ENCODE assay signal across 12 cellular contexts in genomic region chr2:182949572-182950189, GRCh38.
DNase-seq lines count a peak whose midpoint lies in the region; ATAC-seq, FAIRE-seq and TF ChIP-seq lines count a peak whose summit lies in the region.
"Had no signal": no experiment of that assay in that cellular context is flagged by ENCODE, and none has a peak within 500 bp of the region (broad histone marks: within the 10 kb centered on the region; RNA-seq: fewer than 3 reads in every experiment).

No MANE protein-coding gene starts in this region.

- no peak for FAIRE-seq in HepG2 (lab: Jason Lieb, UNC)

- 95% methylated on average over 5 of the region's 5 CpGs for WGBS in HepG2 (ENCODE audit: low lambda C conversion rate)

- TF ChIP-seq EP300 in HepG2 (IDR thresholded peaks at IDR 0.05; ENCODE audit: low read depth in 2 of 2, low read length in 2 of 2) (no peak), HepG2 (CRISPR knock-in tag; IDR thresholded peaks at IDR 0.05; ENCODE audit: borderline replicate concordance) (no peak)

- H3K4me1 Mint-ChIP-seq in brain: peaks cover 14% of the 10 kb centered on the region
- no peaks in the 10 kb centered on the region for H3K4me1 Mint-ChIP-seq in CD14-positive monocyte

- H2AFZ ChIP-seq in HepG2 (ENCODE audit: low read length): no peak overlapping the region

- TF ChIP-seq POLR2A in HepG2 (IDR thresholded peaks at IDR 0.05; ENCODE audit: insufficient read depth in 1 of 2, low read depth in 2 of 2, low read length in 2 of 2): no peak

- intact Hi-C loops in HepG2 (cut with micrococcal nuclease; ENCODE audit: unreplicated experiment): no loop called here
- intact Hi-C loops in CD14-positive monocyte (cut with micrococcal nuclease): no loop called here

- H3K9me3 Mint-ChIP-seq in brain (no peaks in the 10 kb centered on the region), CD14-positive monocyte (no peaks in the 10 kb centered on the region)

- H3K4me3 ChIP-seq in MG63: no peak overlapping the region
- H3K4me3 ChIP-seq in HepG2 (replicated peaks in 1 of 3; ENCODE audit: insufficient read depth in 1 of 3, low read depth in 2 of 3, low read length in 3 of 3): no peak overlapping the region
- H3K4me3 ChIP-seq: dorsolateral prefrontal cortex had no signal

- no peaks in the 10 kb centered on the region for H3K27me3 Mint-ChIP-seq in brain
- no peaks in the 10 kb centered on the region for H3K27me3 Mint-ChIP-seq in CD14-positive monocyte (ENCODE audit: low read depth in 3 of 3)

- H3K36me3 ChIP-seq in MG63: peaks cover 33% of the 10 kb centered on the region
- H3K36me3 ChIP-seq in HepG2 (replicated peaks in 1 of 2; ENCODE audit: control insufficient read depth in 1 of 2, insufficient read depth in 2 of 2, low read length in 2 of 2): peaks cover 13 to 59% of the 10 kb centered on the region in 2 experiments

- no peaks in the 10 kb centered on the region for H3K9me3 ChIP-seq in MG63
- H3K9me3 ChIP-seq in HepG2 (ENCODE audit: low read length): no peaks in the 10 kb centered on the region

- no peaks in the 10 kb centered on the region for H4K20me1 ChIP-seq in HepG2 (ENCODE audit: insufficient read depth, low read length)

- peaks cover 63% of the 10 kb centered on the region for H3K36me3 Mint-ChIP-seq in brain
- no peaks in the 10 kb centered on the region for H3K36me3 Mint-ChIP-seq in CD14-positive monocyte

- no peak for TF ChIP-seq RAD21 in HepG2 (CRISPR knock-in tag; IDR thresholded peaks at IDR 0.05)

- peaks cover under 1% of the 10 kb centered on the region; the same call in 1 of the 2 replicates for H3K4me1 ChIP-seq in HepG2 (ENCODE audit: insufficient read depth, low read length)

- ATAC-seq in GM18498 (IDR thresholded peaks at IDR 0.05; ENCODE audit: unreplicated experiment) (peak; percentile 25), HepG2 (peak; percentile 63), HG02981 (IDR thresholded peaks at IDR 0.05; ENCODE audit: unreplicated experiment) (no peak)
- ATAC-seq: SK-N-SH treated with all-trans-retinoic acid at 6 μM for 48 hours had no signal

- BruUV-seq in HepG2 (replicated peaks; lab: Mats Ljungman, UMichigan): no TSS peak

- CTCF ChIA-PET in HepG2 (lab: Yijun Ruan, JAX; ENCODE audit: low intra/inter-chr PET ratio, low total read pairs): no interaction called here

- no peak overlapping the region for H3K4me2 ChIP-seq in HepG2 (ENCODE audit: low read depth, low read length)

- H3K9ac ChIP-seq in HepG2 (ENCODE audit: insufficient read depth, low read depth, low read length): no peak overlapping the region

- H3K79me2 ChIP-seq in HepG2 (ENCODE audit: insufficient read depth, low read length): no peaks in the 10 kb centered on the region

- TF ChIP-seq CTCF in brain (conservative IDR thresholded peaks at IDR 0.05) (no peak), HepG2 (CRISPR knock-in tag; IDR thresholded peaks at IDR 0.05) (no peak), CD14-positive monocyte (IDR thresholded peaks at IDR 0.05) (no peak)

- in situ Hi-C loops in HepG2 (cut with HindIII; ENCODE audit: extremely low pct_ligation_motif_present, low pct_unique_long_range_greater_than_20kb): no loop called here

- H3K4me3 Mint-ChIP-seq in brain: no peak overlapping the region
- no peak overlapping the region for H3K4me3 Mint-ChIP-seq in CD14-positive monocyte

- POLR2A ChIA-PET in HepG2 (lab: Yijun Ruan, JAX): no interaction called here

- no peaks in the 10 kb centered on the region for H3K27me3 ChIP-seq in MG63
- H3K27me3 ChIP-seq in HepG2 (ENCODE audit: control insufficient read depth in 1 of 2, insufficient read depth in 2 of 2, low read length in 2 of 2): no peaks in the 10 kb centered on the region
- H3K27me3 ChIP-seq: dorsolateral prefrontal cortex had no signal

- H3K27ac ChIP-seq in HepG2 (ENCODE audit: extremely low read length, insufficient read depth, low read length): no peak overlapping the region

- DNase-seq in MG63: peak; percentile 44
- no peak for DNase-seq in HepG2 (ENCODE audit: low spot score)
- no peak for DNase-seq in pons (ENCODE audit: low spot score)
- no peak for DNase-seq in CD14-positive monocyte (ENCODE audit: low spot score)
- DNase-seq in NCI-H146 (lab: John Stamatoyannopoulos, UW): no peak
- DNase-seq: activated T-cell treated with anti-CD3 and anti-CD28 coated beads, Interleukin-2, amount 50 U/mL, for 1 hour; NCI-H1092 treated with DMSO at 0.1 percent for 48 hours had no signal

- peak overlapping the region in 3 of 5 experiments; percentile 2 to 61 (median 9) for H3K27ac Mint-ChIP-seq in brain
- no peak overlapping the region for H3K27ac Mint-ChIP-seq in CD14-positive monocyte

TF ChIP-seq in HepG2, 621 proteins besides CTCF, POLR2A, EP300 and RAD21:
- TF ChIP-seq NFAT5 (CRISPR knock-in tag; IDR thresholded peaks at IDR 0.05) (no peak), ZSCAN30 (CRISPR knock-in tag; IDR thresholded peaks at IDR 0.05) (no peak), NFKBIZ (CRISPR knock-in tag; IDR thresholded peaks at IDR 0.05) (no peak)

Comparison
In these comparisons a context has a peak if more than half of its experiments do, and no peak if none do; other contexts are left out.
1. H3K27ac Mint-ChIP-seq: peak in brain (3 of 5); none in CD14-positive monocyte (0 of 7).